Comparison of ENCODE assay signal across 18 cellular contexts in genomic region chr20:45258669-45259068, GRCh38. TPM values are rescaled to one million over a fixed set of nuclear protein-coding genes. Genes with fewer than 3 reads are reported as not detected.
DNase-seq lines count a peak whose midpoint lies in the region; ATAC-seq and TF ChIP-seq lines count a peak whose summit lies in the region.
"Had no signal": no experiment of that assay in that cellular context is flagged by ENCODE, and none has a peak within 500 bp of the region (broad histone marks: within the 10 kb centered on the region; RNA-seq: fewer than 3 reads in every experiment).

No MANE protein-coding gene starts in this region.

- H3K36me3 ChIP-seq in H7 (replicated peaks; ENCODE audit: control insufficient read depth, insufficient read depth, low read length) (no peaks in the 10 kb centered on the region), neural progenitor cell (no peaks in the 10 kb centered on the region)
- H3K36me3 ChIP-seq: BLaER1 had no signal

- peak overlapping the region; percentile 63 for H3K4me2 ChIP-seq in neural progenitor cell
- H3K4me2 ChIP-seq: BLaER1 had no signal

- H3K4me3 Mint-ChIP-seq in WTC11 (no peak overlapping the region), neural progenitor cell (no peak overlapping the region)
- H3K4me3 Mint-ChIP-seq: B cell; CD4-positive, CD25-positive, alpha-beta regulatory T cell; CD8-positive, alpha-beta T cell had no signal

- H3K9me3 ChIP-seq in neural progenitor cell (ENCODE audit: low read depth) = no peaks in the 10 kb centered on the region
- H3K9me3 ChIP-seq: BLaER1, Caco-2 had no signal

- no peak overlapping the region for H3K27ac ChIP-seq in neural progenitor cell
- H3K27ac ChIP-seq: BLaER1, C4-2B had no signal

- no peaks in the 10 kb centered on the region for H3K27me3 ChIP-seq in H7 (ENCODE audit: control insufficient read depth, insufficient read depth, low read length)
- H3K27me3 ChIP-seq in neural progenitor cell = no peaks in the 10 kb centered on the region
- H3K27me3 ChIP-seq: BLaER1 had no signal

- H3F3A ChIP-seq in neural progenitor cell (ENCODE audit: low read depth) = no peaks in the 10 kb centered on the region

- CTCF ChIA-PET in WTC11 (lab: Charles Lee) = interaction anchor here (1.2 to 2.4 kb wide), 3 partner anchors 32 to 120 kb away, joined by 3 to 10 read pairs (median 5); no protein-coding TSS in a partner anchor

- peak; percentile 16 for DNase-seq in H7
- no peak for DNase-seq in WTC11 (ENCODE audit: low spot score)
- DNase-seq in neural progenitor cell (ENCODE audit: low spot score) = peak; percentile 50
- DNase-seq in GM19240 (ENCODE audit: insufficient read length, low spot score) = no peak
- no peak for DNase-seq in activated T-cell treated with anti-CD3 and anti-CD28 coated beads, Interleukin-2, amount 50 U/mL, for 1 hour
- DNase-seq in dedifferentiated amniotic fluid mesenchymal stem cell (ENCODE audit: extremely low spot score) = no peak
- DNase-seq: Caco-2; CD4-positive, CD25-positive, alpha-beta regulatory T cell; CD8-positive, alpha-beta T cell; DMS153; DND-41; GDM1; HCEC 1CT had no signal

- H3K9me3 Mint-ChIP-seq in WTC11 = no peaks in the 10 kb centered on the region
- no peaks in the 10 kb centered on the region for H3K9me3 Mint-ChIP-seq in neural progenitor cell
- H3K9me3 Mint-ChIP-seq: CD4-positive, CD25-positive, alpha-beta regulatory T cell; CD8-positive, alpha-beta T cell had no signal

- POLR2A ChIA-PET in WTC11 (lab: Charles Lee) = no interaction called here

- no peak overlapping the region for H2AFZ ChIP-seq in neural progenitor cell (replicated peaks)

- H3K4me1 ChIP-seq in neural progenitor cell = peaks cover 12% of the 10 kb centered on the region
- H3K4me1 ChIP-seq: BLaER1 had no signal

- H3K4me1 Mint-ChIP-seq in WTC11 (peaks cover 9% of the 10 kb centered on the region), neural progenitor cell (peaks cover 38% of the 10 kb centered on the region)
- H3K4me1 Mint-ChIP-seq: B cell; CD4-positive, CD25-positive, alpha-beta regulatory T cell had no signal

- no peak overlapping the region for H3K9ac ChIP-seq in neural progenitor cell
- H3K9ac ChIP-seq: BLaER1 had no signal

- H3K36me3 Mint-ChIP-seq in WTC11 (no peaks in the 10 kb centered on the region), neural progenitor cell (no peaks in the 10 kb centered on the region)
- H3K36me3 Mint-ChIP-seq: CD4-positive, CD25-positive, alpha-beta regulatory T cell; CD8-positive, alpha-beta T cell had no signal

- H3K79me2 ChIP-seq in neural progenitor cell (ENCODE audit: low read depth) = no peaks in the 10 kb centered on the region

- peak; percentile 47 for ATAC-seq in WTC11
- ATAC-seq: CD8-positive, alpha-beta T cell; GM12878 had no signal

- H3K27ac Mint-ChIP-seq in WTC11 (no peak overlapping the region), neural progenitor cell (peak overlapping the region; percentile 81)
- H3K27ac Mint-ChIP-seq: B cell; CD4-positive, CD25-positive, alpha-beta regulatory T cell; CD8-positive, alpha-beta T cell had no signal

- H3K4me3 ChIP-seq in H7 (ENCODE audit: insufficient read depth, low read depth, low read length) = no peak overlapping the region
- H3K4me3 ChIP-seq in neural progenitor cell = no peak overlapping the region
- H3K4me3 ChIP-seq: BLaER1, GM12878 had no signal

- no peaks in the 10 kb centered on the region for H3K27me3 Mint-ChIP-seq in WTC11 (ENCODE audit: low read depth)
- H3K27me3 Mint-ChIP-seq in neural progenitor cell (ENCODE audit: insufficient read depth, low read depth) = peaks cover 6% of the 10 kb centered on the region

- TF ChIP-seq CTCF in WTC11 (IDR thresholded peaks at IDR 0.05) = no peak
- TF ChIP-seq CTCF in neural progenitor cell (IDR thresholded peaks at IDR 0.05) = no peak

- H4K20me1 ChIP-seq in neural progenitor cell (ENCODE audit: low read depth) = no peaks in the 10 kb centered on the region
- H4K20me1 ChIP-seq: BLaER1 had no signal

TF ChIP-seq in WTC11, 78 proteins besides CTCF, POLR2A, EP300 and RAD21:
- no peak for TF ChIP-seq ZNF671 (CRISPR knock-in tag; IDR thresholded peaks at IDR 0.05)
- TF ChIP-seq SOX15 (CRISPR knock-in tag; IDR thresholded peaks at IDR 0.05) = no peak
- TF ChIP-seq, protein P1, sequence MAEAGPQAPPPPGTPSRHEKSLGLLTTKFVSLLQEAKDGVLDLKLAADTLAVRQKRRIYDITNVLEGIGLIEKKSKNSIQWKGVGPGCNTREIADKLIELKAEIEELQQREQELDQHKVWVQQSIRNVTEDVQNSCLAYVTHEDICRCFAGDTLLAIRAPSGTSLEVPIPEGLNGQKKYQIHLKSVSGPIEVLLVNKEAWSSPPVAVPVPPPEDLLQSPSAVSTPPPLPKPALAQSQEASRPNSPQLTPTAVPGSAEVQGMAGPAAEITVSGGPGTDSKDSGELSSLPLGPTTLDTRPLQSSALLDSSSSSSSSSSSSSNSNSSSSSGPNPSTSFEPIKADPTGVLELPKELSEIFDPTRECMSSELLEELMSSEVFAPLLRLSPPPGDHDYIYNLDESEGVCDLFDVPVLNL (CRISPR knock-in tag; IDR thresholded peaks at IDR 0.05; ENCODE audit: borderline replicate concordance, low read depth) = no peak

RNA-seq across cellular contexts. Expression of gene SLPI, which starts 4.3 kb away (rescaled TPM):
- not detected in 2 replicates for total RNA-seq in H7 (2014; rRNA removed; shearing (Covaris generic))
- total RNA-seq in WTC11 (2021) (0.60 to 0.78 TPM (median 0.74 TPM) in 3 replicates), neural progenitor cell (ENCODE audit: low replicate concordance) (not detected in 2 replicates)
- total RNA-seq: B cell; CD4-positive, CD25-positive, alpha-beta regulatory T cell; CD8-positive, alpha-beta T cell had no signal

RNA-seq across cellular contexts. Expression of gene SEMG2, which starts 37.5 kb away (rescaled TPM):
- total RNA-seq in H7 (2014; rRNA removed; shearing (Covaris generic)) = not detected in 2 replicates
- not detected in 3 replicates for total RNA-seq in WTC11 (2021)
- not detected in 2 replicates for total RNA-seq in neural progenitor cell (ENCODE audit: low replicate concordance)
- total RNA-seq: B cell; Caco-2; CD4-positive, CD25-positive, alpha-beta regulatory T cell; CD8-positive, alpha-beta T cell; GM12878; H4 had no signal

RNA-seq across cellular contexts. Expression of gene RBPJL, which starts 48.0 kb away (rescaled TPM):
- not detected in 2 replicates for total RNA-seq in H7 (2014; rRNA removed; shearing (Covaris generic))
- total RNA-seq in WTC11 (2021) (0.78 to 0.85 TPM (median 0.80 TPM) in 3 replicates), neural progenitor cell (ENCODE audit: low replicate concordance) (not detected in 2 replicates)
- total RNA-seq: B cell; Caco-2; CD4-positive, CD25-positive, alpha-beta regulatory T cell; CD8-positive, alpha-beta T cell; H4 had no signal

RNA-seq across cellular contexts. Expression of gene MATN4, which starts 49.4 kb away (rescaled TPM):
- total RNA-seq in H7 (2014; rRNA removed; shearing (Covaris generic)) = 0.14 and 0.67 TPM in 2 replicates
- total RNA-seq in WTC11 (2021) (1.9 to 2.5 TPM (median 2.2 TPM) in 3 replicates), neural progenitor cell (ENCODE audit: low replicate concordance) (0.06 TPM in 1 of 2 replicates, not detected in the other)
- total RNA-seq: B cell; Caco-2; CD4-positive, CD25-positive, alpha-beta regulatory T cell; CD8-positive, alpha-beta T cell; GM12878; H4 had no signal

RNA-seq across cellular contexts. Expression of gene SEMG1, which starts 51.8 kb away (rescaled TPM):
- 0.31 and 0.81 TPM in 2 replicates for total RNA-seq in H7 (2014; rRNA removed; shearing (Covaris generic))
- total RNA-seq in WTC11 (2021) (2.0 to 2.9 TPM (median 2.1 TPM) in 3 replicates), neural progenitor cell (ENCODE audit: low replicate concordance) (not detected in 2 replicates)
- total RNA-seq: B cell; Caco-2; CD4-positive, CD25-positive, alpha-beta regulatory T cell; CD8-positive, alpha-beta T cell; GM12878; H4 had no signal

Comparison
In these comparisons a context has a peak if more than half of its experiments do, and no peak if none do; other contexts are left out.
1. DNase-seq: peak in H7 (single experiment) and neural progenitor cell (single experiment); none in WTC11 (single experiment), GM19240 (single experiment), activated T-cell treated with anti-CD3 and anti-CD28 coated beads, Interleukin-2, amount 50 U/mL, for 1 hour (single experiment) and dedifferentiated amniotic fluid mesenchymal stem cell (single experiment).